ENCODE assay signal across 31 cellular contexts in genomic region chr12:24899503-24900098, GRCh38. TPM values are rescaled to one million over a fixed set of nuclear protein-coding genes. Genes with fewer than 3 reads are reported as not detected.
DNase-seq lines count a peak whose midpoint lies in the region; ATAC-seq, FAIRE-seq and TF ChIP-seq lines count a peak whose summit lies in the region.
"Had no signal": no experiment of that assay in that cellular context is flagged by ENCODE, and none has a peak within 500 bp of the region (broad histone marks: within the 10 kb centered on the region; RNA-seq: fewer than 3 reads in every experiment).

No MANE protein-coding gene starts in this region.

- H3K36me3 ChIP-seq in Loucy (ENCODE audit: insufficient read depth, low read length), result peaks cover 20% of the 10 kb centered on the region; the same call in 1 of the 2 replicates
- H3K36me3 ChIP-seq in endothelial cell of umbilical vein (ENCODE audit: control insufficient read depth in 2 of 2, extremely low read depth in 1 of 2, insufficient read depth in 2 of 2, low read length in 2 of 2), result no peaks in the 10 kb centered on the region
- H3K36me3 ChIP-seq: heart right ventricle, left ventricle myocardium inferior, transverse colon had no signal

- no peak for FAIRE-seq in endothelial cell of umbilical vein (lab: Jason Lieb, UNC)
- FAIRE-seq: frontal cortex, keratinocyte had no signal

- H4K20me1 ChIP-seq in Loucy (ENCODE audit: insufficient read depth, low read length, poor library complexity, severe bottlenecking) (peaks cover 25% of the 10 kb centered on the region), endothelial cell of umbilical vein (replicated peaks; ENCODE audit: control insufficient read depth, extremely low read depth, insufficient read depth, low read length) (no peaks in the 10 kb centered on the region)

- peaks cover 18% of the 10 kb centered on the region for H3K27me3 Mint-ChIP-seq in activated T-cell treated with anti-CD3 and anti-CD28 coated beads, Interleukin-2, amount 50 U/mL, for 24 hours

- peaks cover 88% of the 10 kb centered on the region for H3K79me2 ChIP-seq in Loucy (ENCODE audit: insufficient read depth, low read length)
- peaks cover 60% of the 10 kb centered on the region for H3K79me2 ChIP-seq in endothelial cell of umbilical vein (ENCODE audit: control insufficient read depth, insufficient read depth, low read length)
- H3K79me2 ChIP-seq: parathyroid adenoma had no signal

- H3K9me3 ChIP-seq in Loucy (ENCODE audit: insufficient read depth, low read depth, low read length) (no peaks in the 10 kb centered on the region), endothelial cell of umbilical vein (replicated peaks; ENCODE audit: control insufficient read depth, insufficient read depth, low read length) (no peaks in the 10 kb centered on the region)
- H3K9me3 ChIP-seq: heart right ventricle, left ventricle myocardium inferior, SJCRH30, transverse colon had no signal

- CTCF ChIA-PET in endothelial cell of umbilical vein (lab: Charles Lee), result interaction anchor here (2.0 kb wide), 1 partner anchor 48 kb away, joined by 7 read pairs; no protein-coding TSS in a partner anchor

- H3K4me2 ChIP-seq in Loucy (ENCODE audit: low read depth, low read length, poor library complexity, severe bottlenecking), result peak overlapping the region; percentile 92
- peak overlapping the region; percentile 99 for H3K4me2 ChIP-seq in endothelial cell of umbilical vein (ENCODE audit: insufficient read depth, low read length)

- H3K9ac ChIP-seq in Loucy (ENCODE audit: low read depth, low read length, poor library complexity, severe bottlenecking), result no peak overlapping the region
- no peak overlapping the region for H3K9ac ChIP-seq in endothelial cell of umbilical vein (replicated peaks; ENCODE audit: extremely low read depth, insufficient read depth, low read length)
- H3K9ac ChIP-seq: parathyroid adenoma had no signal

- no peak overlapping the region for H3K4me3 ChIP-seq in Loucy (ENCODE audit: low read length, poor library complexity, severe bottlenecking)
- no peak overlapping the region for H3K4me3 ChIP-seq in endothelial cell of umbilical vein (replicated peaks in 1 of 3; ENCODE audit: insufficient read depth in 1 of 3, low read depth in 1 of 3, low read length in 3 of 3)
- H3K4me3 ChIP-seq: heart right ventricle, left ventricle myocardium inferior, skin epidermis, transverse colon had no signal

- POLR2A ChIA-PET in endothelial cell of umbilical vein (lab: Charles Lee), result no interaction called here

- peaks cover 11% of the 10 kb centered on the region for H3K36me3 Mint-ChIP-seq in activated T-cell treated with anti-CD3 and anti-CD28 coated beads, Interleukin-2, amount 50 U/mL, for 24 hours (ENCODE audit: low read depth)

- no peak for TF ChIP-seq POLR2A in endothelial cell of umbilical vein (IDR thresholded peaks at IDR 0.05; ENCODE audit: low read depth, low read length)

- H3K4me1 ChIP-seq in Loucy (ENCODE audit: insufficient read depth, low read length, poor library complexity, severe bottlenecking) (peaks cover 62% of the 10 kb centered on the region), endothelial cell of umbilical vein (ENCODE audit: control insufficient read depth, extremely low read depth, insufficient read depth, low read length) (peaks cover 88% of the 10 kb centered on the region)
- H3K4me1 ChIP-seq: parathyroid adenoma had no signal

- H3K27ac ChIP-seq in endothelial cell of umbilical vein (ENCODE audit: insufficient read depth, low read depth, low read length), result peak overlapping the region; percentile 100
- H3K27ac ChIP-seq: left ventricle myocardium inferior, parathyroid adenoma, skin epidermis, transverse colon had no signal

- intact Hi-C loops in endothelial cell of umbilical vein (cut with micrococcal nuclease), result loop anchor here (5.0 kb wide), 1 partner anchor 297 kb away; no protein-coding TSS in a partner anchor

- no peaks in the 10 kb centered on the region for H3K9me2 ChIP-seq in Loucy (replicated peaks; ENCODE audit: low read depth, low read length)

- no peak for DNase-seq in activated T-cell treated with anti-CD3 and anti-CD28 coated beads, Interleukin-2, amount 50 U/mL, for 24 hours
- DNase-seq in activated T-cell treated with anti-CD3 and anti-CD28 coated beads, Interleukin-2, amount 50 U/mL, for 48 hours, result no peak
- DNase-seq in CD1c-positive myeloid dendritic cell (ENCODE audit: extremely low spot score) (peak; percentile 30), endothelial cell of umbilical vein (ENCODE audit: low read depth, low spot score) (no peak), cerebellum (ENCODE audit: low spot score) (no peak)
- DNase-seq: activated B cell treated with CpG ODN at 0.5 μM for 24 hours; activated CD8-positive, alpha-beta memory T cell treated with anti-CD3 and anti-CD28 coated beads for 24 hours; activated naive CD4-positive, alpha-beta T cell; activated T-cell treated with anti-CD3 and anti-CD28 coated beads, Interleukin-2, amount 50 U/mL, for 1 hour; amygdala; COR-L47; DMS79 treated with DMSO at 0.1 percent for 48 hours; GDM1; heart right ventricle; left ventricle myocardium inferior; NCI-H1092 treated with DMSO at 0.1 percent for 48 hours; retina; RPMI8226; SJCRH30; stimulated activated CD8-positive, alpha-beta memory T cell treated with anti-CD3 and anti-CD28 coated beads, Interleukin-4, amount 100 ng/mL, for 48 hours; SW 1271; transverse colon had no signal

- H3K9me3 Mint-ChIP-seq in activated T-cell treated with anti-CD3 and anti-CD28 coated beads, Interleukin-2, amount 50 U/mL, for 24 hours, result peaks cover 5% of the 10 kb centered on the region
- H3K9me3 Mint-ChIP-seq: neural crest cell had no signal

- no TSS peak for BruUV-seq in endothelial cell of umbilical vein (replicated peaks; lab: Mats Ljungman, UMichigan)

- TF ChIP-seq CTCF in Loucy (conservative IDR thresholded peaks at IDR 0.05; ENCODE audit: low read length) (no peak), endothelial cell of umbilical vein (IDR thresholded peaks at IDR 0.05; ENCODE audit: extremely low read depth in 1 of 2, insufficient read depth in 1 of 2, low read depth in 1 of 2, low read length in 2 of 2) (no peak)

- H3F3A ChIP-seq in Loucy (ENCODE audit: low read depth), result peaks cover 2% of the 10 kb centered on the region; the same call in 1 of the 2 replicates

- H3K27ac Mint-ChIP-seq in activated T-cell treated with anti-CD3 and anti-CD28 coated beads, Interleukin-2, amount 50 U/mL, for 24 hours, result peak overlapping the region; percentile 28
- H3K27ac Mint-ChIP-seq: activated B cell treated with CpG ODN at 0.5 μM for 24 hours had no signal

- H3K4me1 Mint-ChIP-seq in activated T-cell treated with anti-CD3 and anti-CD28 coated beads, Interleukin-2, amount 50 U/mL, for 24 hours (ENCODE audit: low read depth), result peaks cover 51% of the 10 kb centered on the region

- H3K4me3 Mint-ChIP-seq in activated T-cell treated with anti-CD3 and anti-CD28 coated beads, Interleukin-2, amount 50 U/mL, for 24 hours, result peak overlapping the region; percentile 23
- H3K4me3 Mint-ChIP-seq: activated B cell treated with CpG ODN at 0.5 μM for 24 hours had no signal

- H3K9me1 ChIP-seq in endothelial cell of umbilical vein (replicated peaks; ENCODE audit: control insufficient read depth, extremely low read depth, insufficient read depth, low read length), result no peaks in the 10 kb centered on the region

- H2AFZ ChIP-seq in Loucy (ENCODE audit: low read length), result no peak overlapping the region
- H2AFZ ChIP-seq in endothelial cell of umbilical vein (ENCODE audit: low read depth, low read length), result no peak overlapping the region
- H2AFZ ChIP-seq: parathyroid adenoma had no signal

- ATAC-seq in GM21423 (IDR thresholded peaks at IDR 0.05; ENCODE audit: unreplicated experiment), result no peak
- no peak for ATAC-seq in HG02623 (IDR thresholded peaks at IDR 0.05; ENCODE audit: unreplicated experiment)
- ATAC-seq: heart right ventricle had no signal

- dilution Hi-C loops in endothelial cell of umbilical vein (cut with MboI; ENCODE audit: extremely low pct_ligation_motif_present, low sequenced_read_pairs), result no loop called here

- no peaks in the 10 kb centered on the region for H3K27me3 ChIP-seq in Loucy (ENCODE audit: insufficient read depth, low read length, poor library complexity, severe bottlenecking)
- H3K27me3 ChIP-seq in endothelial cell of umbilical vein (ENCODE audit: control insufficient read depth in 2 of 2, insufficient read depth in 2 of 2, low read length in 2 of 2), result no peaks in the 10 kb centered on the region
- H3K27me3 ChIP-seq: SJCRH30 had no signal

TF ChIP-seq in endothelial cell of umbilical vein, 7 proteins besides CTCF, POLR2A, EP300 and RAD21:
- TF ChIP-seq EZH2 (IDR thresholded peaks at IDR 0.05; ENCODE audit: borderline replicate concordance, low read depth, low read length, severe bottlenecking) (no peak), FOS (IDR thresholded peaks at IDR 0.05; ENCODE audit: borderline replicate concordance, insufficient read depth, low read length) (no peak), GATA2 (IDR thresholded peaks at IDR 0.05; ENCODE audit: insufficient read depth, insufficient read length, low read depth, low read length) (no peak), MAX (IDR thresholded peaks at IDR 0.05; ENCODE audit: insufficient read depth, insufficient read length) (no peak), JUN (IDR thresholded peaks at IDR 0.05; ENCODE audit: borderline replicate concordance, insufficient read depth, insufficient read length, low read depth) (no peak), POLR2AphosphoS5 (IDR thresholded peaks at IDR 0.05; ENCODE audit: insufficient read depth, low read depth, low read length) (no peak), MYC (IDR thresholded peaks at IDR 0.05; ENCODE audit: low read depth, low read length) (no peak)

RNA-seq across cellular contexts. Expression of gene BCAT1, which starts 49.3 kb away (rescaled TPM):
- total RNA-seq in endothelial cell of umbilical vein (267 and 296 TPM in 2 replicates), cerebellum (50.1 TPM)
- 13.5 and 21.6 TPM in 2 replicates for polyA plus RNA-seq in endothelial cell of umbilical vein
- polyA plus RNA-seq in endothelial cell of umbilical vein (2011; cell fraction: cytosol; rRNA removed), result 24.8 and 26.2 TPM in 2 replicates
- polyA plus RNA-seq in endothelial cell of umbilical vein (2011; cell fraction: nucleus; rRNA removed), result 32.4 and 41.5 TPM in 2 replicates
- 88.2 and 130 TPM in 2 replicates for polyA plus RNA-seq in endothelial cell of umbilical vein (2012)
- 112 and 113 TPM in 2 replicates for polyA minus RNA-seq in endothelial cell of umbilical vein
- not detected for polyA minus RNA-seq in endothelial cell of umbilical vein (2011; cell fraction: cytosol; rRNA and poly(A)+ RNA removed)
- 87.1 and 122 TPM in 2 replicates for polyA minus RNA-seq in endothelial cell of umbilical vein (2011; cell fraction: nucleus; rRNA and poly(A)+ RNA removed)
- total RNA-seq: HT-29 had no signal
